29 cellular contexts compared by ENCODE assay signal in the genomic region with DNA sequence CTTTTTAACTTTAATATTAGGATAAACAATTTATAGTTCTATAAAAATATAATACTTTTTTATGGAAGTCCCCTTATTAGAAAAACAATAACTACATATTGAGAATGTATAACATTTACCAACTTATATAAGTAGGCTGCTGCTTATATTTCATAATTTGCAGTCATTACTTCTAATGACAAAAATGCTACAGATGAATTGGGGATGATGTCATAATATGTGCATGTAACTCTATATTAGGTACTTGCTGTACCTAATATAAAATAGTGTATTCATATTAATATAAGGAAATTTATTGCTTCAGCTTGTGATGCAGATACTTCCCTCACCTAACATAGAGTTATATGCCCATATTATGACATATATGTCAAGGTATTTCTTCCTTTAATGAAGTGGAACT.
A peak's percentile ranks its signal among the peaks of the same experiment; 100 is the strongest.
DNase-seq lines count a peak whose midpoint lies in the region; ATAC-seq, FAIRE-seq and TF ChIP-seq lines count a peak whose summit lies in the region.
"Had no signal": no experiment of that assay in that cellular context is flagged by ENCODE, and none has a peak within 500 bp of the region (broad histone marks: within the 10 kb centered on the region; RNA-seq: fewer than 3 reads in every experiment).

No MANE protein-coding gene starts in this region.

- ATAC-seq in HepG2 (no peak), right lobe of liver (no peak)
- ATAC-seq: CD8-positive, alpha-beta T cell had no signal

- POLR2A ChIA-PET in HepG2 (lab: Yijun Ruan, JAX), result no interaction called here

- no peak for TF ChIP-seq POLR2A in HepG2 (IDR thresholded peaks at IDR 0.05; ENCODE audit: insufficient read depth in 1 of 2, low read depth in 2 of 2, low read length in 2 of 2)
- TF ChIP-seq POLR2A in right lobe of liver (IDR thresholded peaks at IDR 0.05), result no peak

- H3K4me3 ChIP-seq in HepG2 (replicated peaks in 1 of 3; ENCODE audit: insufficient read depth in 1 of 3, low read depth in 2 of 3, low read length in 3 of 3), result no peak overlapping the region
- H3K4me3 ChIP-seq in right lobe of liver, result no peak overlapping the region
- H3K4me3 ChIP-seq: A549; BLaER1; BLaER1 treated with 17β-estradiol and CSF1 and Interleukin-3, amounts not matched to agents 10 nM and 100 nM had no signal

- no peaks in the 10 kb centered on the region for H3K79me2 ChIP-seq in HepG2 (ENCODE audit: insufficient read depth, low read length)

- H3K9ac ChIP-seq in HepG2 (ENCODE audit: insufficient read depth, low read depth, low read length), result no peak overlapping the region
- H3K9ac ChIP-seq: BLaER1; BLaER1 treated with 17β-estradiol and CSF1 and Interleukin-3, amounts not matched to agents 10 nM and 100 nM had no signal

- TF ChIP-seq EP300 in HepG2 (IDR thresholded peaks at IDR 0.05; ENCODE audit: low read depth in 2 of 2, low read length in 2 of 2) (no peak), HepG2 (CRISPR knock-in tag; IDR thresholded peaks at IDR 0.05; ENCODE audit: borderline replicate concordance) (no peak)

- no peaks in the 10 kb centered on the region for H3K9me3 ChIP-seq in HepG2 (ENCODE audit: low read length)
- H3K9me3 ChIP-seq in right lobe of liver, result no peaks in the 10 kb centered on the region
- H3K9me3 ChIP-seq: A549; BE2C; BLaER1; BLaER1 treated with 17β-estradiol and CSF1 and Interleukin-3, amounts not matched to agents 10 nM and 100 nM; Caco-2 had no signal

- no peaks in the 10 kb centered on the region for H3K4me1 ChIP-seq in HepG2 (ENCODE audit: insufficient read depth, low read length)
- no peaks in the 10 kb centered on the region for H3K4me1 ChIP-seq in right lobe of liver
- H3K4me1 ChIP-seq: BE2C; BLaER1; BLaER1 treated with 17β-estradiol and CSF1 and Interleukin-3, amounts not matched to agents 10 nM and 100 nM; Caco-2 had no signal

- TF ChIP-seq RAD21 in HepG2 (CRISPR knock-in tag; IDR thresholded peaks at IDR 0.05), result no peak

- H3K4me2 ChIP-seq in HepG2 (ENCODE audit: low read depth, low read length), result no peak overlapping the region
- H3K4me2 ChIP-seq: BLaER1; BLaER1 treated with 17β-estradiol and CSF1 and Interleukin-3, amounts not matched to agents 10 nM and 100 nM had no signal

- DNase-seq in HepG2 (ENCODE audit: low spot score) (no peak), right lobe of liver (no peak)
- DNase-seq: 8988T; ACHN; AML-193; BE2C; C1 segment of cervical spinal cord; Caco-2; Calu3; CD4-positive, alpha-beta memory T cell; CD4-positive, alpha-beta T cell; CD4-positive, CD25-positive, alpha-beta regulatory T cell; CD8-positive, alpha-beta memory T cell; CD8-positive, alpha-beta T cell; COR-L47; DMS 273 treated with DMSO at 0.1 percent for 48 hours; DMS153; DMS53; DMS79; DMS79 treated with DMSO at 0.1 percent for 48 hours; DND-41; EL had no signal

- no TSS peak for BruUV-seq in HepG2 (replicated peaks; lab: Mats Ljungman, UMichigan)

- intact Hi-C loops in HepG2 (cut with micrococcal nuclease; ENCODE audit: unreplicated experiment) (no loop called here), right lobe of liver (cut with DNase I) (no loop called here)

- H2AFZ ChIP-seq in HepG2 (ENCODE audit: low read length), result no peak overlapping the region

- H3K27me3 ChIP-seq in HepG2 (ENCODE audit: control insufficient read depth in 1 of 2, insufficient read depth in 2 of 2, low read length in 2 of 2) (no peaks in the 10 kb centered on the region), right lobe of liver (no peaks in the 10 kb centered on the region)
- H3K27me3 ChIP-seq: BE2C; BLaER1; BLaER1 treated with 17β-estradiol and CSF1 and Interleukin-3, amounts not matched to agents 10 nM and 100 nM had no signal

- H3K27ac ChIP-seq in HepG2 (ENCODE audit: extremely low read length, insufficient read depth, low read length) (no peak overlapping the region), right lobe of liver (no peak overlapping the region)
- H3K27ac ChIP-seq: 22Rv1; BLaER1; BLaER1 treated with 17β-estradiol and CSF1 and Interleukin-3, amounts not matched to agents 10 nM and 100 nM; C4-2B had no signal

- no peak for FAIRE-seq in HepG2 (lab: Jason Lieb, UNC)
- FAIRE-seq: A204.1, A549, D721Med had no signal

- H3K36me3 ChIP-seq in HepG2 (replicated peaks in 1 of 2; ENCODE audit: control insufficient read depth in 1 of 2, insufficient read depth in 2 of 2, low read length in 2 of 2) (no peaks in the 10 kb centered on the region), right lobe of liver (no peaks in the 10 kb centered on the region)
- H3K36me3 ChIP-seq: BE2C; BLaER1; BLaER1 treated with 17β-estradiol and CSF1 and Interleukin-3, amounts not matched to agents 10 nM and 100 nM had no signal

- TF ChIP-seq CTCF in HepG2 (CRISPR knock-in tag; IDR thresholded peaks at IDR 0.05) (no peak), right lobe of liver (IDR thresholded peaks at IDR 0.05) (no peak)

- H4K20me1 ChIP-seq in HepG2 (ENCODE audit: insufficient read depth, low read length), result no peaks in the 10 kb centered on the region
- H4K20me1 ChIP-seq: BLaER1; BLaER1 treated with 17β-estradiol and CSF1 and Interleukin-3, amounts not matched to agents 10 nM and 100 nM had no signal

- in situ Hi-C loops in HepG2 (cut with HindIII; ENCODE audit: extremely low pct_ligation_motif_present, low pct_unique_long_range_greater_than_20kb), result no loop called here

- CTCF ChIA-PET in HepG2 (lab: Yijun Ruan, JAX; ENCODE audit: low intra/inter-chr PET ratio, low total read pairs), result no interaction called here

TF ChIP-seq in HepG2, 621 proteins besides CTCF, POLR2A, EP300 and RAD21:
- TF ChIP-seq ATF7 (IDR thresholded peaks at IDR 0.05), result peak; percentile 92
- TF ChIP-seq ATF7 (CRISPR knock-in tag; IDR thresholded peaks at IDR 0.05), result no peak
- no peak for TF ChIP-seq MED8 (CRISPR knock-in tag; IDR thresholded peaks at IDR 0.05; ENCODE audit: insufficient replicate concordance)
